ENCODE assay signal across 19 cellular contexts in genomic region chr10:61554925-61555324, GRCh38.
"Had no signal": no experiment of that assay in that cellular context is flagged by ENCODE, and none has a peak within 500 bp of the region (broad histone marks: within the 10 kb centered on the region; RNA-seq: fewer than 3 reads in every experiment).

No MANE protein-coding gene starts in this region.

- H3K27ac ChIP-seq: brain microvascular endothelial cell, epithelial cell of prostate, left ventricle myocardium inferior, ovary, spleen, stomach, thoracic aorta, VCaP had no signal

- H3K4me1 ChIP-seq: left ventricle myocardium inferior, spleen, stomach had no signal

- H3K9me3 ChIP-seq: ovary, spleen, stomach, thoracic aorta had no signal

- H3K4me3 ChIP-seq: left ventricle myocardium inferior, ovary, spleen, stomach, thoracic aorta had no signal

- DNase-seq: activated CD4-positive, alpha-beta memory T cell treated with anti-CD3 and anti-CD28 coated beads for 36 hours; activated CD4-positive, alpha-beta T cell treated with anti-CD3 and anti-CD28 coated beads for 36 hours; activated effector memory CD4-positive, alpha-beta T cell treated with Interleukin-2 at 50 U/mL for 16 hours; activated T-cell treated with anti-CD3 and anti-CD28 coated beads, Interleukin-2, amount 50 U/mL, for 4 hours; anterior cingulate cortex; brain microvascular endothelial cell; dermis blood vessel endothelial cell; effector memory CD8-positive, alpha-beta T cell; hippocampal formation; left ventricle myocardium inferior; naive B cell; ovary; spleen; stomach; T-helper 1 cell had no signal

- ATAC-seq: activated CD4-positive, alpha-beta T cell treated with anti-CD3 and anti-CD28 coated beads for 36 hours; activated T-cell treated with anti-CD3 and anti-CD28 coated beads, Interleukin-2, amount 50 U/mL, for 4 hours; effector memory CD8-positive, alpha-beta T cell; sciatic nerve had no signal
